In the genomic region with DNA sequence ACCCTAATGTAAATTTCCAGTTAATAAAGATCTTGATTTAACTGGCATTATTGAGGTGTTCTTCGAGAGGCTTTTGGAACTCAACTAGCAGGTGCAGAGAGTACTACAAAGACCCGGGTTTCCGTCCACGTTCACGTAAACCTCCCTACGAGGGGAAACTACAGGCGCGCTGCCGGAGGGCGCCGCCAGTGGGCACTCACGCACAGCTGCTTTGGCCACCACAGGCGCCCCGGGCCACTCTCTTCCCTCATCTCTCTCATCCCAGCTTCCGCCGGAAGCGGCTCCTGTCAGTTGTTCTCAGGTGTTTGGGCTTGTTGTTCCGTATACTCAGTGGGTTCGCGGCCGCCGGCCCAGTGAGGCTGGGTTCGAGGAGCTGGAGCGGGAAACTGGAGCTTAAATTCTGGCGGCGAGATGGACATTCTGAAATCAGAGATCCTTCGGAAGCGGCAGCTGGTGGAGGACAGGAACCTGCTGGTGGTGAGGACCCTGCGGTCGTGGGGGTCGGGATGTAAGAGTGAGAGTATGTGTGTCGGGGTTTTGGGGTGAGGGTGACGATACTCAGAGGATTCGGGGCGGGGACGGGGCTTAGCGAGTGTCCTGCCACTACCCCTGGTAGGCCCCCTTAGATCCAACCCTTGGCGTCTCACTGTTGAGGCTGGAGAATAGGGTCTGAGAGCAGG, we compare ENCODE assay signal across 8 cellular contexts. TPM values are rescaled to one million over a fixed set of nuclear protein-coding genes. Genes with fewer than 3 reads are reported as not detected.
DNase-seq lines count a peak whose midpoint lies in the region; ATAC-seq and TF ChIP-seq lines count a peak whose summit lies in the region.

A gene with protein sequence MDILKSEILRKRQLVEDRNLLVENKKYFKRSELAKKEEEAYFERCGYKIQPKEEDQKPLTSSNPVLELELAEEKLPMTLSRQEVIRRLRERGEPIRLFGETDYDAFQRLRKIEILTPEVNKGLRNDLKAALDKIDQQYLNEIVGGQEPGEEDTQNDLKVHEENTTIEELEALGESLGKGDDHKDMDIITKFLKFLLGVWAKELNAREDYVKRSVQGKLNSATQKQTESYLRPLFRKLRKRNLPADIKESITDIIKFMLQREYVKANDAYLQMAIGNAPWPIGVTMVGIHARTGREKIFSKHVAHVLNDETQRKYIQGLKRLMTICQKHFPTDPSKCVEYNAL (plus strand): TSS at position 290 of the 680 bp plus-strand sequence. CDS start 122 bp downstream, at position 412.

- peaks cover 0 to 3% (median 2%) of the 10 kb centered on the region in 7 donors for H3K9me3 Mint-ChIP-seq in CD14-positive monocyte
- H3K9me3 Mint-ChIP-seq in activated CD4-positive, alpha-beta T cell treated with anti-CD3 and anti-CD28 coated beads, Interleukin-2, amount 10 ng/mL, durations not matched to agents 24 days and 14 days, result no peaks in the 10 kb centered on the region

- DNase-seq in CD14-positive monocyte (ENCODE audit: low spot score) (peak; percentile 90), NCI-H526 treated with DMSO at 0.1 percent for 48 hours (lab: John Stamatoyannopoulos, UW) (peak; percentile 86), coronary artery (ENCODE audit: low spot score) (peak; percentile 89)
- peak; percentile 98 for DNase-seq in activated CD4-positive, alpha-beta T cell treated with anti-CD3 and anti-CD28 coated beads, Interleukin-2, amount 10 ng/mL, durations not matched to agents 24 days and 14 days
- DNase-seq in stimulated activated CD4-positive, alpha-beta T cell treated with anti-CD3 and anti-CD28 coated beads, Interleukin-1b, Interleukin-23, amount 100 ng/mL, for 4 hours (ENCODE audit: low read depth in 2 of 2), result peak; percentile 92 to 93

- ATAC-seq in GM19328 (IDR thresholded peaks at IDR 0.05; ENCODE audit: unreplicated experiment) (peak; percentile 99), HG03520 (IDR thresholded peaks at IDR 0.05; ENCODE audit: unreplicated experiment) (peak; percentile 100)

- intact Hi-C loops in CD14-positive monocyte (cut with micrococcal nuclease), result loop anchor here in 1 of 2 donors (10.0 kb wide), 1 partner anchor 52 kb away; no protein-coding TSS in a partner anchor
- intact Hi-C loops in activated CD4-positive, alpha-beta T cell treated with anti-CD3 and anti-CD28 coated beads, Interleukin-2, amount 10 ng/mL, durations not matched to agents 24 days and 14 days (cut with micrococcal nuclease), result loop anchor here (1.0 to 5.0 kb wide), 5 partner anchors 191 to 426 kb away; partner anchors contain the start of gene MCM10

- TF ChIP-seq CTCF in CD14-positive monocyte (IDR thresholded peaks at IDR 0.05) (peak; percentile 98), coronary artery (IDR thresholded peaks at IDR 0.05) (peak; percentile 96)

- peaks cover 9% of the 10 kb centered on the region in 2 donors for H3K36me3 Mint-ChIP-seq in CD14-positive monocyte
- H3K36me3 Mint-ChIP-seq in activated CD4-positive, alpha-beta T cell treated with anti-CD3 and anti-CD28 coated beads, Interleukin-2, amount 10 ng/mL, durations not matched to agents 24 days and 14 days (ENCODE audit: low read depth), result peaks cover 6% of the 10 kb centered on the region

- H3K4me3 Mint-ChIP-seq in CD14-positive monocyte, result peak within 1 kb of the TSS; percentile 100
- peak within 1 kb of the TSS; percentile 96 for H3K4me3 Mint-ChIP-seq in activated CD4-positive, alpha-beta T cell treated with anti-CD3 and anti-CD28 coated beads, Interleukin-2, amount 10 ng/mL, durations not matched to agents 24 days and 14 days

- H3K27ac ChIP-seq in coronary artery, result peak within 1 kb of the TSS; percentile 60 to 76
- H3K27ac ChIP-seq in layer of hippocampus (ENCODE audit: low read depth, low read length), result peak within 1 kb of the TSS; percentile 30

- H3K27me3 ChIP-seq in layer of hippocampus (ENCODE audit: control insufficient read depth, insufficient read depth, low read length), result no peaks in the 10 kb centered on the region

- H3K27ac Mint-ChIP-seq in CD14-positive monocyte, result peak within 1 kb of the TSS; percentile 84 to 98 (median 96)
- peak within 1 kb of the TSS; percentile 98 for H3K27ac Mint-ChIP-seq in activated CD4-positive, alpha-beta T cell treated with anti-CD3 and anti-CD28 coated beads, Interleukin-2, amount 10 ng/mL, durations not matched to agents 24 days and 14 days

- peaks cover 28% of the 10 kb centered on the region for H3K4me1 Mint-ChIP-seq in CD14-positive monocyte
- peaks cover 18% of the 10 kb centered on the region for H3K4me1 Mint-ChIP-seq in activated CD4-positive, alpha-beta T cell treated with anti-CD3 and anti-CD28 coated beads, Interleukin-2, amount 10 ng/mL, durations not matched to agents 24 days and 14 days

- peaks cover 14 to 25% (median 17%) of the 10 kb centered on the region in 3 donors for H3K27me3 Mint-ChIP-seq in CD14-positive monocyte (ENCODE audit: low read depth in 3 of 3)
- H3K27me3 Mint-ChIP-seq in activated CD4-positive, alpha-beta T cell treated with anti-CD3 and anti-CD28 coated beads, Interleukin-2, amount 10 ng/mL, durations not matched to agents 24 days and 14 days, result peaks cover 13% of the 10 kb centered on the region

- H3K4me3 ChIP-seq in coronary artery, result peak within 1 kb of the TSS; percentile 97

RNA-seq across cellular contexts. Expression of the gene that starts here (rescaled TPM):
- polyA plus RNA-seq in CD14-positive monocyte, result 10 to 100 TPM; 26.8 to 31.4 TPM
- 21.5 and 23.4 TPM in 2 replicates for total RNA-seq in activated CD4-positive, alpha-beta T cell treated with anti-CD3 and anti-CD28 coated beads, Interleukin-2, amount 10 ng/mL, durations not matched to agents 24 days and 14 days

Comparison
In these comparisons a context has a peak if more than half of its experiments do, and no peak if none do; other contexts are left out.
1. Peak in every context shown above with its lines: DNase-seq, ATAC-seq, H3K4me3 ChIP-seq and H3K27ac ChIP-seq.